ENCODE assay signal across 1 cellular context in genomic region chr7:142248-142955, GRCh38.
TF ChIP-seq lines count a peak whose summit lies in the region.

No MANE protein-coding gene starts in this region.

TF ChIP-seq in GM23338, 12 proteins besides CTCF, POLR2A, EP300 and RAD21:
- TF ChIP-seq ETS1 (IDR thresholded peaks at IDR 0.05) (no peak), NANOG (IDR thresholded peaks at IDR 0.05; ENCODE audit: borderline replicate concordance) (no peak)
